18 cellular contexts compared by ENCODE assay signal in genomic region chr10:125799446-125799845, GRCh38. TPM values are rescaled to one million over a fixed set of nuclear protein-coding genes. Genes with fewer than 3 reads are reported as not detected.
DNase-seq lines count a peak whose midpoint lies in the region; ATAC-seq and TF ChIP-seq lines count a peak whose summit lies in the region.
"Had no signal": no experiment of that assay in that cellular context is flagged by ENCODE, and none has a peak within 500 bp of the region (broad histone marks: within the 10 kb centered on the region; RNA-seq: fewer than 3 reads in every experiment).

No MANE protein-coding gene starts in this region.

- H3K27ac ChIP-seq in angular gyrus (ENCODE audit: low read depth, low read length), result peak overlapping the region; percentile 16
- H3K27ac ChIP-seq in CD8-positive, alpha-beta memory T cell (ENCODE audit: low read depth, low read length), result no peak overlapping the region
- H3K27ac ChIP-seq: 22Rv1, GM23248 had no signal

- H3K9me3 ChIP-seq in CD8-positive, alpha-beta memory T cell (ENCODE audit: low read length), result no peaks in the 10 kb centered on the region

- peak overlapping the region; percentile 10 for H3K27ac Mint-ChIP-seq in activated T-cell treated with anti-CD3 and anti-CD28 coated beads, Interleukin-2, amount 50 U/mL, for 24 hours
- H3K27ac Mint-ChIP-seq in stimulated activated effector memory CD8-positive, alpha-beta T cell treated with anti-CD3 and anti-CD28 coated beads, Interleukin-12 subunit alpha, Interleukin-12 subunit beta, amount 100 ng/mL, for 72 hours, result peak overlapping the region; percentile 37
- no peak overlapping the region for H3K27ac Mint-ChIP-seq in type B pancreatic cell
- peak overlapping the region in 2 of 8 donors; percentile 17 to 27 for H3K27ac Mint-ChIP-seq in CD8-positive, alpha-beta memory T cell

- no peaks in the 10 kb centered on the region for H3K9me3 Mint-ChIP-seq in activated T-cell treated with anti-CD3 and anti-CD28 coated beads, Interleukin-2, amount 50 U/mL, for 24 hours
- H3K9me3 Mint-ChIP-seq in stimulated activated effector memory CD8-positive, alpha-beta T cell treated with anti-CD3 and anti-CD28 coated beads, Interleukin-12 subunit alpha, Interleukin-12 subunit beta, amount 100 ng/mL, for 72 hours, result no peaks in the 10 kb centered on the region
- H3K9me3 Mint-ChIP-seq in type B pancreatic cell, result no peaks in the 10 kb centered on the region
- no peaks in the 10 kb centered on the region for H3K9me3 Mint-ChIP-seq in CD8-positive, alpha-beta memory T cell
- H3K9me3 Mint-ChIP-seq: CD4-positive, CD25-positive, alpha-beta regulatory T cell had no signal

- POLR2A ChIA-PET in CD8-positive, alpha-beta memory T cell (lab: Charles Lee), result no interaction called here

- no peak for ATAC-seq in stimulated activated effector memory CD8-positive, alpha-beta T cell treated with anti-CD3 and anti-CD28 coated beads, Interleukin-12 subunit alpha, Interleukin-12 subunit beta, amount 100 ng/mL, for 72 hours
- ATAC-seq: GM12878, HepG2 had no signal

- H3K4me3 ChIP-seq in CD8-positive, alpha-beta memory T cell (ENCODE audit: low read length), result no peak overlapping the region
- H3K4me3 ChIP-seq: GM12878, GM23248 had no signal

- H3K27me3 ChIP-seq in CD8-positive, alpha-beta memory T cell (ENCODE audit: insufficient read depth, low read length, poor library complexity, severe bottlenecking), result no peaks in the 10 kb centered on the region

- H3K4me1 ChIP-seq in CD8-positive, alpha-beta memory T cell (ENCODE audit: insufficient read depth, low read length), result no peaks in the 10 kb centered on the region

- CTCF ChIA-PET in CD8-positive, alpha-beta memory T cell (lab: Charles Lee), result no interaction called here

- peaks cover 9% of the 10 kb centered on the region for H3K36me3 ChIP-seq in CD8-positive, alpha-beta memory T cell (ENCODE audit: insufficient read depth, low read length)

- DNase-seq in activated T-cell treated with anti-CD3 and anti-CD28 coated beads, Interleukin-2, amount 50 U/mL, for 24 hours, result no peak
- DNase-seq in activated T-cell treated with anti-CD3 and anti-CD28 coated beads, Interleukin-2, amount 50 U/mL, for 1 hour, result no peak
- DNase-seq in myocyte (ENCODE audit: low read depth) (peak; percentile 32), type B pancreatic cell (ENCODE audit: extremely low spot score, unreplicated experiment) (no peak)
- DNase-seq in stimulated activated effector memory CD8-positive, alpha-beta T cell treated with anti-CD3 and anti-CD28 coated beads, Interleukin-12 subunit alpha, Interleukin-12 subunit beta, amount 100 ng/mL, for 72 hours (ENCODE audit: low spot score in 2 of 2), result no peak
- no peak for DNase-seq in activated naive CD4-positive, alpha-beta T cell (lab: John Stamatoyannopoulos, UW)
- DNase-seq in CD8-positive, alpha-beta memory T cell, result no peak
- DNase-seq: CD4-positive, CD25-positive, alpha-beta regulatory T cell; DMS79; GM23248 had no signal

- H3K27me3 Mint-ChIP-seq in activated T-cell treated with anti-CD3 and anti-CD28 coated beads, Interleukin-2, amount 50 U/mL, for 24 hours, result no peaks in the 10 kb centered on the region
- no peaks in the 10 kb centered on the region for H3K27me3 Mint-ChIP-seq in type B pancreatic cell
- peaks cover 0 to 1% of the 10 kb centered on the region in 2 donors for H3K27me3 Mint-ChIP-seq in CD8-positive, alpha-beta memory T cell
- H3K27me3 Mint-ChIP-seq: CD4-positive, CD25-positive, alpha-beta regulatory T cell had no signal

- H3K4me1 Mint-ChIP-seq in activated T-cell treated with anti-CD3 and anti-CD28 coated beads, Interleukin-2, amount 50 U/mL, for 24 hours (ENCODE audit: low read depth), result no peaks in the 10 kb centered on the region
- H3K4me1 Mint-ChIP-seq in stimulated activated effector memory CD8-positive, alpha-beta T cell treated with anti-CD3 and anti-CD28 coated beads, Interleukin-12 subunit alpha, Interleukin-12 subunit beta, amount 100 ng/mL, for 72 hours, result no peaks in the 10 kb centered on the region
- peaks cover 4% of the 10 kb centered on the region for H3K4me1 Mint-ChIP-seq in type B pancreatic cell (ENCODE audit: unreplicated experiment)
- H3K4me1 Mint-ChIP-seq in CD8-positive, alpha-beta memory T cell, result no peaks in the 10 kb centered on the region

- TF ChIP-seq CTCF in type B pancreatic cell (conservative IDR thresholded peaks at IDR 0.05), result no peak

- peaks cover 77% of the 10 kb centered on the region for H3K36me3 Mint-ChIP-seq in activated T-cell treated with anti-CD3 and anti-CD28 coated beads, Interleukin-2, amount 50 U/mL, for 24 hours (ENCODE audit: low read depth)
- H3K36me3 Mint-ChIP-seq in stimulated activated effector memory CD8-positive, alpha-beta T cell treated with anti-CD3 and anti-CD28 coated beads, Interleukin-12 subunit alpha, Interleukin-12 subunit beta, amount 100 ng/mL, for 72 hours, result peaks cover 15% of the 10 kb centered on the region
- H3K36me3 Mint-ChIP-seq in type B pancreatic cell, result peaks cover 6% of the 10 kb centered on the region
- H3K36me3 Mint-ChIP-seq in CD8-positive, alpha-beta memory T cell, result peaks cover 0 to 79% (median 13%) of the 10 kb centered on the region in 3 donors

- H3K4me3 Mint-ChIP-seq in activated T-cell treated with anti-CD3 and anti-CD28 coated beads, Interleukin-2, amount 50 U/mL, for 24 hours, result no peak overlapping the region
- no peak overlapping the region for H3K4me3 Mint-ChIP-seq in stimulated activated effector memory CD8-positive, alpha-beta T cell treated with anti-CD3 and anti-CD28 coated beads, Interleukin-12 subunit alpha, Interleukin-12 subunit beta, amount 100 ng/mL, for 72 hours
- no peak overlapping the region for H3K4me3 Mint-ChIP-seq in type B pancreatic cell
- no peak overlapping the region for H3K4me3 Mint-ChIP-seq in CD8-positive, alpha-beta memory T cell
- H3K4me3 Mint-ChIP-seq: CD4-positive, CD25-positive, alpha-beta regulatory T cell had no signal

RNA-seq across cellular contexts. Expression of gene UROS, which starts 23.6 kb away (rescaled TPM):
- total RNA-seq in myocyte (94.3 and 106 TPM in 2 replicates), type B pancreatic cell (ENCODE audit: low replicate concordance) (42.0 and 52.5 TPM in 2 replicates)
- 97.5 TPM for polyA plus RNA-seq in myocyte (2012)
- total RNA-seq in CD8-positive, alpha-beta memory T cell, result 10 to 100 TPM; 43.4 to 47.2 TPM
- 57.3 TPM for polyA plus RNA-seq in CD8-positive, alpha-beta memory T cell

RNA-seq across cellular contexts. Expression of gene MMP21, which starts 23.8 kb away (rescaled TPM):
- total RNA-seq in myocyte (not detected in 2 replicates), type B pancreatic cell (ENCODE audit: low replicate concordance) (0.31 TPM in 1 of 2 replicates, not detected in the other)
- polyA plus RNA-seq in myocyte (2012), result not detected
- under 1 TPM in 1 of 2 experiments, not detected in 1; 0.11 TPM for total RNA-seq in CD8-positive, alpha-beta memory T cell
- polyA plus RNA-seq in CD8-positive, alpha-beta memory T cell, result not detected
- total RNA-seq: A673, G401, GM12878, GM23248, HepG2, HT1080 had no signal
- polyA plus RNA-seq: BJ, GM23248, HepG2 had no signal

RNA-seq across cellular contexts. Expression of gene BCCIP, which starts 23.9 kb away (rescaled TPM):
- 74.6 and 74.9 TPM in 2 replicates for total RNA-seq in myocyte
- polyA plus RNA-seq in myocyte (2012), result 32.5 TPM
- total RNA-seq in type B pancreatic cell (ENCODE audit: low replicate concordance), result 55.9 and 81.5 TPM in 2 replicates
- 100 to 1,000 TPM; 129 to 130 TPM for total RNA-seq in CD8-positive, alpha-beta memory T cell
- 84.4 TPM for polyA plus RNA-seq in CD8-positive, alpha-beta memory T cell
